Comparison of ENCODE assay signal across 13 cellular contexts in the genomic region with DNA sequence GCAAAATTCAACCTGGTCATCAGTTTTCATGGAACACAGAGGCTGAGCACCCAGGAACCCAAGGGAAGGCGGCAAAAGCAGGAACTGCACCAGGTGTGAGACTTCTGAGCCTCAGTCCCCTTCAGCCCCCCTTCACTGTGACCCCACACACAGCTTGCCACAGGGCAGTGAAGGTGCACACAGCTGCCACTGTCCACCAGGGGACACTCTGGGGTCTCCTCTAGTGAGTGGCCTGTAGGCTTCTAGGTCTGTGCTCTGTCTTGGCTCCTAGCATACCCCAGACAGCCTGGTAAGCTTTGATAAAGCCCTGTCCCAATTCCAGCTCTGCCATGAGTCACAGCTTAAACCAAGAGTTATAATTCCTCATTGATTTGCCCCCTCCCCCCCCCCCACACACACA. TPM values are rescaled to one million over a fixed set of nuclear protein-coding genes. Genes with fewer than 3 reads are reported as not detected.
DNase-seq lines count a peak whose midpoint lies in the region; ATAC-seq and TF ChIP-seq lines count a peak whose summit lies in the region.
"Had no signal": no experiment of that assay in that cellular context is flagged by ENCODE, and none has a peak within 500 bp of the region (broad histone marks: within the 10 kb centered on the region; RNA-seq: fewer than 3 reads in every experiment).

No MANE protein-coding gene starts in this region.

- no peak for TF ChIP-seq POLR2A in ovary (IDR thresholded peaks at IDR 0.05)

- no peaks in the 10 kb centered on the region for H3K36me3 Mint-ChIP-seq in activated CD4-positive, alpha-beta T cell treated with anti-CD3 and anti-CD28 coated beads, Interleukin-2, amount 10 ng/mL, durations not matched to agents 24 days and 14 days (ENCODE audit: low read depth)
- H3K36me3 Mint-ChIP-seq: stimulated activated memory B cell treated with anti-CD40 and anti-IgM and Interleukin-4, amounts not matched to agents 10 μg/mL and 1 μg/mL and 100 μg/mL, for 72 hours had no signal

- ATAC-seq in GM21619 (IDR thresholded peaks at IDR 0.05; ENCODE audit: unreplicated experiment), result no peak
- ATAC-seq: stimulated activated memory B cell treated with anti-CD40 and anti-IgM and Interleukin-4, amounts not matched to agents 10 μg/mL and 1 μg/mL and 100 μg/mL, for 72 hours had no signal

- DNase-seq in AG09309 (ENCODE audit: low read depth), result no peak
- peak; percentile 38 for DNase-seq in HT-29 (ENCODE audit: low spot score)
- DNase-seq in brain microvascular endothelial cell, result no peak
- peak; percentile 81 for DNase-seq in islet precursor cell
- DNase-seq in LoVo (ENCODE audit: low spot score), result no peak
- DNase-seq in activated CD4-positive, alpha-beta T cell treated with anti-CD3 and anti-CD28 coated beads, Interleukin-2, amount 10 ng/mL, durations not matched to agents 24 days and 14 days, result no peak
- DNase-seq in ovary, result no peak
- DNase-seq: CD4-positive, alpha-beta T cell; NCI-H146 had no signal

- no peaks in the 10 kb centered on the region for H3K9me3 ChIP-seq in ovary

- H3K4me1 ChIP-seq in ovary (ENCODE audit: insufficient read depth), result peaks cover 25% of the 10 kb centered on the region

- peaks cover 24% of the 10 kb centered on the region for H3K27me3 Mint-ChIP-seq in activated CD4-positive, alpha-beta T cell treated with anti-CD3 and anti-CD28 coated beads, Interleukin-2, amount 10 ng/mL, durations not matched to agents 24 days and 14 days

- H3K36me3 ChIP-seq in brain microvascular endothelial cell (replicated peaks), result no peaks in the 10 kb centered on the region
- H3K36me3 ChIP-seq in ovary, result no peaks in the 10 kb centered on the region

- H3K4me1 Mint-ChIP-seq in activated CD4-positive, alpha-beta T cell treated with anti-CD3 and anti-CD28 coated beads, Interleukin-2, amount 10 ng/mL, durations not matched to agents 24 days and 14 days, result peaks cover 2% of the 10 kb centered on the region

- WGBS in ovary, 3 donors, result 90 to 100% (median 100%) methylated on average over 1 of the region's 1 CpG

- H3K9me3 Mint-ChIP-seq in activated CD4-positive, alpha-beta T cell treated with anti-CD3 and anti-CD28 coated beads, Interleukin-2, amount 10 ng/mL, durations not matched to agents 24 days and 14 days, result no peaks in the 10 kb centered on the region
- H3K9me3 Mint-ChIP-seq: CD4-positive, alpha-beta T cell; stimulated activated memory B cell treated with anti-CD40 and anti-IgM and Interleukin-4, amounts not matched to agents 10 μg/mL and 1 μg/mL and 100 μg/mL, for 72 hours had no signal

- H3K27ac ChIP-seq in brain microvascular endothelial cell, result no peak overlapping the region
- H3K27ac ChIP-seq in ovary, result no peak overlapping the region

- H3K27me3 ChIP-seq in brain microvascular endothelial cell (replicated peaks) (peaks cover 43% of the 10 kb centered on the region), ovary (no peaks in the 10 kb centered on the region)

- in situ Hi-C loops in brain microvascular endothelial cell (cut with HindIII; ENCODE audit: low pct_ligation_motif_present, low sequenced_read_pairs), result no loop called here

- no peak overlapping the region for H3K27ac Mint-ChIP-seq in activated CD4-positive, alpha-beta T cell treated with anti-CD3 and anti-CD28 coated beads, Interleukin-2, amount 10 ng/mL, durations not matched to agents 24 days and 14 days
- H3K27ac Mint-ChIP-seq: CD4-positive, alpha-beta T cell; stimulated activated memory B cell treated with anti-CD40 and anti-IgM and Interleukin-4, amounts not matched to agents 10 μg/mL and 1 μg/mL and 100 μg/mL, for 72 hours had no signal

- no peak overlapping the region for H3K4me3 Mint-ChIP-seq in activated CD4-positive, alpha-beta T cell treated with anti-CD3 and anti-CD28 coated beads, Interleukin-2, amount 10 ng/mL, durations not matched to agents 24 days and 14 days
- H3K4me3 Mint-ChIP-seq: CD4-positive, alpha-beta T cell; stimulated activated memory B cell treated with anti-CD40 and anti-IgM and Interleukin-4, amounts not matched to agents 10 μg/mL and 1 μg/mL and 100 μg/mL, for 72 hours had no signal

- TF ChIP-seq EP300 in ovary (IDR thresholded peaks at IDR 0.05), result no peak

- H3K4me3 ChIP-seq in AG09309 (ENCODE audit: control insufficient read depth, low read depth, low read length) (no peak overlapping the region), brain microvascular endothelial cell (ENCODE audit: low read depth, low read length) (no peak overlapping the region), ovary (no peak overlapping the region)

- TF ChIP-seq CTCF in AG09309 (IDR thresholded peaks at IDR 0.05; ENCODE audit: control insufficient read depth, insufficient read depth, low read depth, low read length, missing control alignments) (peak; percentile 15), brain microvascular endothelial cell (IDR thresholded peaks at IDR 0.05; ENCODE audit: low read depth, low read length, missing control alignments) (peak; percentile 48), ovary (IDR thresholded peaks at IDR 0.05) (no peak)

- intact Hi-C loops in activated CD4-positive, alpha-beta T cell treated with anti-CD3 and anti-CD28 coated beads, Interleukin-2, amount 10 ng/mL, durations not matched to agents 24 days and 14 days (cut with micrococcal nuclease), result no loop called here
- intact Hi-C loops in ovary (cut with DNase I), result no loop called here

RNA-seq across cellular contexts. Expression of gene KCNH2, which starts 12.1 kb away (rescaled TPM):
- total RNA-seq in HT-29 (2014; rRNA removed; shearing (Covaris generic)), result 2.2 and 2.8 TPM in 2 replicates
- total RNA-seq in activated CD4-positive, alpha-beta T cell treated with anti-CD3 and anti-CD28 coated beads, Interleukin-2, amount 10 ng/mL, durations not matched to agents 24 days and 14 days, result 0.36 and 0.37 TPM in 2 replicates
- 10 to 100 TPM in 2 of 7 donors, 1 to 10 TPM in 5; 2.0 to 26.3 (median 8.0) TPM for total RNA-seq in ovary
- 1 to 10 TPM; 3.0 to 5.0 TPM for polyA plus RNA-seq in ovary
- total RNA-seq: RPMI7951 had no signal

RNA-seq across cellular contexts. Expression of gene NOS3, which starts 24.8 kb away (rescaled TPM):
- total RNA-seq in HT-29 (2014; rRNA removed; shearing (Covaris generic)), result 6.7 and 13.0 TPM in 2 replicates
- 14.3 and 15.7 TPM in 2 replicates for total RNA-seq in activated CD4-positive, alpha-beta T cell treated with anti-CD3 and anti-CD28 coated beads, Interleukin-2, amount 10 ng/mL, durations not matched to agents 24 days and 14 days
- 10 to 100 TPM in 1 of 7 donors, 1 to 10 TPM in 6; 2.9 to 26.0 (median 5.4) TPM for total RNA-seq in ovary
- polyA plus RNA-seq in ovary, result 1 to 10 TPM; 1.0 to 8.9 TPM
- total RNA-seq: myocyte had no signal

RNA-seq across cellular contexts. Expression of gene ATG9B, which starts 58.3 kb away (rescaled TPM):
- total RNA-seq in HT-29 (2014; rRNA removed; shearing (Covaris generic)), result 0.47 and 1.0 TPM in 2 replicates
- 7.3 and 7.5 TPM in 2 replicates for total RNA-seq in activated CD4-positive, alpha-beta T cell treated with anti-CD3 and anti-CD28 coated beads, Interleukin-2, amount 10 ng/mL, durations not matched to agents 24 days and 14 days
- 1 to 10 TPM in 1 of 7 donors, under 1 TPM in 6; 0.18 to 1.0 (median 0.40) TPM for total RNA-seq in ovary
- under 1 TPM; 0.03 to 0.19 TPM for polyA plus RNA-seq in ovary

Comparison
In these comparisons a context has a peak if more than half of its experiments do, and no peak if none do; other contexts are left out.
1. DNase-seq: peak in HT-29 (single experiment) and islet precursor cell (single experiment); none in AG09309 (single experiment), brain microvascular endothelial cell (single experiment), LoVo (single experiment), activated CD4-positive, alpha-beta T cell treated with anti-CD3 and anti-CD28 coated beads, Interleukin-2, amount 10 ng/mL, durations not matched to agents 24 days and 14 days (single experiment) and ovary (0 of 5).
2. CTCF ChIP-seq: peak in AG09309 (single experiment) and brain microvascular endothelial cell (single experiment); none in ovary (0 of 3).